Comparison of ENCODE assay signal across 25 cellular contexts in the genomic region with DNA sequence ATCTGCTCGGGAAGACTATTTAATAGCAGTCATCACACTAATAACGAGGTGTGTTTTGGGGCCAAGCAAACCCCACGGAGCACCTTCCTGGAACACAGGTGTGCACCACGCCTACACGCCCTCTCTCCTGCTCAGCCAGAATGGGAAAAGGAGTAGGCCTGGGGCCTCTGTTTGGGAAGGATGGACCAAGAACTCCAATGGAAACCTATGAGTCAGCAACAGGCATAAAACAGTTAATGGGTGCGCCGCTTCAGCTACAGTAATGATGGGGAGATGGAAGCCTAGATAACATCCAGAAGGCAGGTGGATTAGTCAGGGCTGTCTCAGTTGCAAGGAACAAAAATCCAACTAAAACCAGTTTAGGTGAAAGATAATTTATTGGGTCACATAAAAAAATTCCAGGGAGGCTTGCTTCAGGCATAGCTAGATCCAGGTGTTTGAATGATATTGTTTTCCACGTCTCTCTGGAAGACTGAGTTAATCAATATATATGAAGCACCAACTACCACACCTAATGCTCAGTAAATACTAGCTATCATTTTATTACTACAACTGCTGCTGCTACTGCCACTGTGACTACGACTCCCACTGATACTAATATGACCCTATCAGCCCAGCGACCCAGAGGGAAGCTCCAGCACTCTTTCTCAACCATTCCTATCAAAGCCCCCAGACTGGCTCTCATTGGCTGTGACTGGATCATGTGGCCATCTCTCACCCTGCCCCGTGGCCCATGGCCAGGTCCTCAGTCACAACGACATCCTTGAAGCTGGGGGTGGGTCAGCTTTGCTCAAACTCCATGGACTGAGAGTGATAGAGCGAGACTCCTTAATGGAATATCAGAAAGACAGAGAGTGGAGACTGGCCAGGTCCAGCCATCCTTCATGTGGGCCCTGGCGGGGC.
A peak's percentile ranks its signal among the peaks of the same experiment; 100 is the strongest.
DNase-seq lines count a peak whose midpoint lies in the region; ATAC-seq, FAIRE-seq and TF ChIP-seq lines count a peak whose summit lies in the region.
"Had no signal": no experiment of that assay in that cellular context is flagged by ENCODE, and none has a peak within 500 bp of the region (broad histone marks: within the 10 kb centered on the region; RNA-seq: fewer than 3 reads in every experiment).

No MANE protein-coding gene starts in this region.

- H3K4me3 ChIP-seq in HEK293 (ENCODE audit: low read depth, low read length), result no peak overlapping the region
- no peak overlapping the region for H3K4me3 ChIP-seq in mucosa of descending colon
- H3K4me3 ChIP-seq: GM23248, pancreas, SJCRH30 had no signal

- POLR2A ChIA-PET in HEK293 (lab: Yijun Ruan, JAX) (no interaction called here), WTC11 (lab: Charles Lee) (interaction anchor here (0.6 kb wide), 1 partner anchor 159 kb away, joined by 5 read pairs; no protein-coding TSS in a partner anchor)
- POLR2A ChIA-PET in activated CD4-positive, alpha-beta T cell treated with anti-CD3 and anti-CD28 coated beads for 36 hours (lab: Charles Lee), result no interaction called here
- POLR2A ChIA-PET in activated CD8-positive, alpha-beta T cell treated with anti-CD3 and anti-CD28 coated beads for 36 hours (lab: Charles Lee), result no interaction called here

- H3K4me3 Mint-ChIP-seq in WTC11, result no peak overlapping the region
- H3K4me3 Mint-ChIP-seq in activated CD4-positive, alpha-beta T cell treated with anti-CD3 and anti-CD28 coated beads for 36 hours, result no peak overlapping the region
- no peak overlapping the region for H3K4me3 Mint-ChIP-seq in activated CD8-positive, alpha-beta T cell treated with anti-CD3 and anti-CD28 coated beads for 36 hours
- H3K4me3 Mint-ChIP-seq: activated T-cell treated with anti-CD3 and anti-CD28 coated beads, Interleukin-2, amount 50 U/mL, for 24 hours; CD4-positive, CD25-positive, alpha-beta regulatory T cell; immature natural killer cell; nephron; stimulated activated naive CD8-positive, alpha-beta T cell treated with anti-CD3 and anti-CD28 coated beads, Interleukin-15, Interleukin-2, amounts not matched to agents 100 ng/mL and 50 ng/mL, for 24 hours; T-helper 17 cell had no signal

- no peaks in the 10 kb centered on the region for H3K9me3 Mint-ChIP-seq in WTC11
- no peaks in the 10 kb centered on the region for H3K9me3 Mint-ChIP-seq in activated CD4-positive, alpha-beta T cell treated with anti-CD3 and anti-CD28 coated beads for 36 hours (ENCODE audit: low read depth)
- no peaks in the 10 kb centered on the region for H3K9me3 Mint-ChIP-seq in activated CD8-positive, alpha-beta T cell treated with anti-CD3 and anti-CD28 coated beads for 36 hours
- H3K9me3 Mint-ChIP-seq: activated T-cell treated with anti-CD3 and anti-CD28 coated beads, Interleukin-2, amount 50 U/mL, for 24 hours; immature natural killer cell; nephron; stimulated activated naive CD8-positive, alpha-beta T cell treated with anti-CD3 and anti-CD28 coated beads, Interleukin-15, Interleukin-2, amounts not matched to agents 100 ng/mL and 50 ng/mL, for 24 hours had no signal

- no peak overlapping the region; the same call in 1 of the 2 replicates for H3K27ac Mint-ChIP-seq in WTC11
- H3K27ac Mint-ChIP-seq in activated CD4-positive, alpha-beta T cell treated with anti-CD3 and anti-CD28 coated beads for 36 hours, result no peak overlapping the region
- H3K27ac Mint-ChIP-seq in activated CD8-positive, alpha-beta T cell treated with anti-CD3 and anti-CD28 coated beads for 36 hours, result no peak overlapping the region
- H3K27ac Mint-ChIP-seq: activated T-cell treated with anti-CD3 and anti-CD28 coated beads, Interleukin-2, amount 50 U/mL, for 24 hours; CD4-positive, CD25-positive, alpha-beta regulatory T cell; immature natural killer cell; nephron; stimulated activated naive CD8-positive, alpha-beta T cell treated with anti-CD3 and anti-CD28 coated beads, Interleukin-15, Interleukin-2, amounts not matched to agents 100 ng/mL and 50 ng/mL, for 24 hours; T-helper 17 cell had no signal

- H3K4me1 Mint-ChIP-seq in WTC11, result peaks cover 8% of the 10 kb centered on the region
- peaks cover 22% of the 10 kb centered on the region for H3K4me1 Mint-ChIP-seq in activated CD4-positive, alpha-beta T cell treated with anti-CD3 and anti-CD28 coated beads for 36 hours
- H3K4me1 Mint-ChIP-seq in activated CD8-positive, alpha-beta T cell treated with anti-CD3 and anti-CD28 coated beads for 36 hours (ENCODE audit: low read depth), result peaks cover 12% of the 10 kb centered on the region
- H3K4me1 Mint-ChIP-seq: nephron had no signal

- CTCF ChIA-PET in HEK293 (lab: Yijun Ruan, JAX), result interaction anchor here (0.5 to 0.6 kb wide), 2 partner anchors 284 to 953 kb away, joined by 3 to 4 read pairs; no protein-coding TSS in a partner anchor
- CTCF ChIA-PET in WTC11 (lab: Charles Lee), result interaction anchor here (0.9 to 1.4 kb wide), 3 partner anchors 73 to 176 kb away, joined by 3 to 5 read pairs (median 3); no protein-coding TSS in a partner anchor
- CTCF ChIA-PET in activated CD4-positive, alpha-beta T cell treated with anti-CD3 and anti-CD28 coated beads for 36 hours (lab: Charles Lee), result interaction anchor here (1.0 kb wide), 1 partner anchor 11 kb away, joined by 5 read pairs; no protein-coding TSS in a partner anchor
- CTCF ChIA-PET in activated CD8-positive, alpha-beta T cell treated with anti-CD3 and anti-CD28 coated beads for 36 hours (lab: Charles Lee), result interaction anchor here (1.5 to 1.9 kb wide), 2 partner anchors 8 to 120 kb away, joined by 3 to 4 read pairs; no protein-coding TSS in a partner anchor

- ATAC-seq in WTC11 (no peak), mucosa of descending colon (peak; percentile 88)
- no peak for ATAC-seq in activated CD4-positive, alpha-beta T cell treated with anti-CD3 and anti-CD28 coated beads for 36 hours
- no peak for ATAC-seq in activated CD8-positive, alpha-beta T cell treated with anti-CD3 and anti-CD28 coated beads for 36 hours
- ATAC-seq: pancreas, T-helper 17 cell had no signal

- peak; percentile 28 for FAIRE-seq in HTR-8/SVneo (lab: Jason Lieb, UNC)
- FAIRE-seq: frontal cortex, pancreas had no signal

- no peaks in the 10 kb centered on the region for H3K36me3 Mint-ChIP-seq in WTC11
- H3K36me3 Mint-ChIP-seq in activated CD4-positive, alpha-beta T cell treated with anti-CD3 and anti-CD28 coated beads for 36 hours (ENCODE audit: low read depth), result no peaks in the 10 kb centered on the region
- H3K36me3 Mint-ChIP-seq in activated CD8-positive, alpha-beta T cell treated with anti-CD3 and anti-CD28 coated beads for 36 hours (ENCODE audit: low read depth), result no peaks in the 10 kb centered on the region
- H3K36me3 Mint-ChIP-seq: brain; CD4-positive, CD25-positive, alpha-beta regulatory T cell; immature natural killer cell had no signal

- TF ChIP-seq CTCF in HEK293 (tag by site-specific recombination; IDR thresholded peaks at IDR 0.05) (no peak), WTC11 (IDR thresholded peaks at IDR 0.05) (no peak), mucosa of descending colon (IDR thresholded peaks at IDR 0.05) (no peak)
- TF ChIP-seq CTCF in activated CD8-positive, alpha-beta T cell treated with anti-CD3 and anti-CD28 coated beads for 36 hours (IDR thresholded peaks at IDR 0.05), result no peak

- H3K36me3 ChIP-seq in HEK293 (ENCODE audit: control insufficient read depth in 2 of 2, insufficient read depth in 1 of 2, low read length in 2 of 2), result no peaks in the 10 kb centered on the region
- no peaks in the 10 kb centered on the region for H3K36me3 ChIP-seq in mucosa of descending colon (ENCODE audit: low read depth)
- H3K36me3 ChIP-seq: pancreas, SJCRH30 had no signal

- DNase-seq in HTR-8/SVneo (ENCODE audit: insufficient read length, low spot score), result no peak
- DNase-seq in WTC11 (ENCODE audit: low spot score), result no peak
- peak in 1 of 3 donors; percentile 61 for DNase-seq in mucosa of descending colon
- no peak for DNase-seq in amygdala (lab: John Stamatoyannopoulos, UW)
- no peak for DNase-seq in activated CD4-positive, alpha-beta T cell treated with anti-CD3 and anti-CD28 coated beads for 36 hours
- no peak for DNase-seq in activated CD8-positive, alpha-beta T cell treated with anti-CD3 and anti-CD28 coated beads for 36 hours
- DNase-seq: activated CD4-positive, alpha-beta T cell treated with anti-CD3 and anti-CD28 coated beads for 4 hours; activated gamma-delta T cell treated with Interleukin-2 at 50 U/mL for 16 hours; activated T-cell treated with anti-CD3 and anti-CD28 coated beads, Interleukin-2, amount 50 U/mL, for 24 hours; CD4-positive, CD25-positive, alpha-beta regulatory T cell; effector memory CD4-positive, alpha-beta T cell; GM23248; immature natural killer cell; midbrain; NCI-H187; NCI-H226; pancreas; SJCRH30; T-helper 17 cell had no signal

- H3K27me3 Mint-ChIP-seq in WTC11 (ENCODE audit: low read depth), result no peaks in the 10 kb centered on the region
- peaks cover 3% of the 10 kb centered on the region for H3K27me3 Mint-ChIP-seq in activated CD4-positive, alpha-beta T cell treated with anti-CD3 and anti-CD28 coated beads for 36 hours
- H3K27me3 Mint-ChIP-seq in activated CD8-positive, alpha-beta T cell treated with anti-CD3 and anti-CD28 coated beads for 36 hours, result no peaks in the 10 kb centered on the region
- H3K27me3 Mint-ChIP-seq: activated T-cell treated with anti-CD3 and anti-CD28 coated beads, Interleukin-2, amount 50 U/mL, for 24 hours had no signal

- intact Hi-C loops in mucosa of descending colon (cut with DNase I, micrococcal nuclease), result no loop called here
- intact Hi-C loops in activated CD4-positive, alpha-beta T cell treated with anti-CD3 and anti-CD28 coated beads for 36 hours (cut with DNase I, micrococcal nuclease), result no loop called here
- intact Hi-C loops in activated CD8-positive, alpha-beta T cell treated with anti-CD3 and anti-CD28 coated beads for 36 hours (cut with micrococcal nuclease), result no loop called here

- H3K9me3 ChIP-seq in HEK293 (ENCODE audit: control insufficient read depth, insufficient read depth, low read depth, low read length) (no peaks in the 10 kb centered on the region), mucosa of descending colon (no peaks in the 10 kb centered on the region)
- H3K9me3 ChIP-seq: pancreas, SJCRH30 had no signal

- no peak overlapping the region for H3K27ac ChIP-seq in HEK293 (ENCODE audit: extremely low read depth, low read depth, low read length)
- H3K27ac ChIP-seq: GM23248, KMS-11, pancreas, SJCRH30 had no signal

- H3K4me1 ChIP-seq in HEK293 (ENCODE audit: control insufficient read depth, insufficient read depth, low read length), result no peaks in the 10 kb centered on the region
- H3K4me1 ChIP-seq in mucosa of descending colon (ENCODE audit: low read depth), result peaks cover 9% of the 10 kb centered on the region
- H3K4me1 ChIP-seq: pancreas, SJCRH30 had no signal

TF ChIP-seq in HEK293, 187 proteins besides CTCF, POLR2A, EP300 and RAD21:
- TF ChIP-seq EGR2 (tag by site-specific recombination; IDR thresholded peaks at IDR 0.05; ENCODE audit: low read depth) (no peak), OSR2 (tag by site-specific recombination; IDR thresholded peaks at IDR 0.05) (peak; percentile 58; the same call in 1 of the 2 replicates)
